ENCODE assay signal across 8 cellular contexts in the genomic region with DNA sequence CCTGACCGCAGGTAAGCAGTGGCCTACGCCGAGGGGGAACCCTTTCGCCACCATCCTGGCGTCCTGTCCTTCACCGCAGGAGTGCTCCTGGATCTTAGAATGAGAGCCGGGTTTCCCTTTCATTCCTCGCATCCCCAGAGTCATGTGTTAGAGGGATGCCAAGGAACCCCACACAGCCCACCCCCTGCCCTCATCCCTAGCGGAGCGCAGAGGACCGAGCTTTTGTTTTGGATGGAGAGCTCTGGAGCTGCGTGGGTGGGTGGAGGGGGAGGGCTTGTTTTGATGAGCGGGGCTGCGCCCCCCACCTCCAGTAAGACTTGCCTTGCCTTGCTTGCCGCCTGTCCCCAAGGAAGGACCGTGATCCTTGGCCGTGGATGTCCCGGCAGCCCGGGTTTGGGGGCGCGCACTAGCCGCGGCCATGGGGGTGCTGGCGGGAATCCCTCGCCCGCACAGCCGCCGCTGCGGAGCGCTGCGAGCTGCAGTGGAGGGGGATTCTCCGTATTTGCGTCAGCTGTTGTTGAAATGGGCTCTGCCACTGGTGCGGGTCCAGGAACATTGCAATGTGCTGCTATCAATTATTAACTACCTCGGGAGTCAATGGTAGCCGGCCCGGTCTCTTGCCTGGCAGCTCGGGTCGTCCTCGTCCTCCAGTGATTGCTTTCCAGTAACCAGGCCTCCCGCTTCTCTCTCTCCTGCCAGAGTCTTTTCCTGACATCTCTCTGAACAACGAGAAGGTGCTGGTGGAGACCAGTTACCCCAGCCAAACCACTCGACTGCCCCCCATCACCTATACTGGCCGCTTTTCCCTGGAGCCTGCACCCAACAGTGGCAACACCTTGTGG. TPM values are rescaled to one million over a fixed set of nuclear protein-coding genes. Genes with fewer than 3 reads are reported as not detected.
A peak's percentile ranks its signal among the peaks of the same experiment; 100 is the strongest.
DNase-seq lines count a peak whose midpoint lies in the region; ATAC-seq and TF ChIP-seq lines count a peak whose summit lies in the region.

No MANE protein-coding gene starts in this region.

- H3K36me3 Mint-ChIP-seq in activated CD4-positive, alpha-beta T cell treated with anti-CD3 and anti-CD28 coated beads, Interleukin-2, amount 10 ng/mL, durations not matched to agents 7 days and 5 days (ENCODE audit: low read depth): no peaks in the 10 kb centered on the region

- TF ChIP-seq CTCF in fibroblast of mammary gland (conservative IDR thresholded peaks at IDR 0.05; ENCODE audit: control insufficient read depth, insufficient read depth, low read depth, low read length) (no peak), GM10248 (IDR thresholded peaks at IDR 0.05; ENCODE audit: control extremely low read depth, extremely low read depth, low read depth, missing control alignments) (no peak), foreskin keratinocyte (conservative IDR thresholded peaks at IDR 0.05) (no peak)

- H3K27ac Mint-ChIP-seq in activated CD4-positive, alpha-beta T cell treated with anti-CD3 and anti-CD28 coated beads, Interleukin-2, amount 10 ng/mL, durations not matched to agents 7 days and 5 days: no peak overlapping the region

- no peaks in the 10 kb centered on the region for H3K9me3 Mint-ChIP-seq in activated CD4-positive, alpha-beta T cell treated with anti-CD3 and anti-CD28 coated beads, Interleukin-2, amount 10 ng/mL, durations not matched to agents 7 days and 5 days

- H3K4me1 Mint-ChIP-seq in activated CD4-positive, alpha-beta T cell treated with anti-CD3 and anti-CD28 coated beads, Interleukin-2, amount 10 ng/mL, durations not matched to agents 7 days and 5 days: peaks cover 18% of the 10 kb centered on the region

- ATAC-seq in foreskin keratinocyte: no peak

- H3K27me3 ChIP-seq in foreskin keratinocyte: no peaks in the 10 kb centered on the region

- DNase-seq in NCI-H2227 (lab: John Stamatoyannopoulos, UW; ENCODE audit: unreplicated experiment) (peak; percentile 47), NCI-H2227 treated with DMSO at 0.1 percent for 48 hours (lab: John Stamatoyannopoulos, UW) (no peak), fibroblast of mammary gland (ENCODE audit: low read depth) (no peak), renal cortical epithelial cell (ENCODE audit: low read depth) (peak; percentile 43), GM10248 (ENCODE audit: extremely low spot score) (no peak), KBM-7 (no peak), foreskin keratinocyte (no peak)
- no peak for DNase-seq in activated CD4-positive, alpha-beta T cell treated with anti-CD3 and anti-CD28 coated beads, Interleukin-2, amount 10 ng/mL, durations not matched to agents 7 days and 5 days

- H3K4me3 ChIP-seq in fibroblast of mammary gland (ENCODE audit: control insufficient read depth, low read depth, low read length): peak overlapping the region; percentile 74

- in situ Hi-C loops in KBM-7 (cut with MboI; ENCODE audit: low pct_unique_long_range_greater_than_20kb, low sequenced_read_pairs): no loop called here

- peak overlapping the region; percentile 85 for H3K4me3 Mint-ChIP-seq in activated CD4-positive, alpha-beta T cell treated with anti-CD3 and anti-CD28 coated beads, Interleukin-2, amount 10 ng/mL, durations not matched to agents 7 days and 5 days

- POLR2A ChIA-PET in activated CD4-positive, alpha-beta T cell treated with anti-CD3 and anti-CD28 coated beads, Interleukin-2, amount 10 ng/mL, durations not matched to agents 7 days and 5 days (lab: Charles Lee): interaction anchor here (0.7 kb wide), 2 partner anchors 10 to 113 kb away, joined by 3 to 9 read pairs; no protein-coding TSS in a partner anchor
- POLR2A ChIA-PET in GM10248 (lab: Yijun Ruan, JAX): interaction anchor here (0.6 to 2.2 kb wide), 23 partner anchors 8 to 1170 kb away, joined by 3 to 16 read pairs (median 7); partner anchors contain the start of genes CDC25C, ETF1, FAM53C and HSPA9

- peaks cover 4% of the 10 kb centered on the region for H3K4me1 ChIP-seq in foreskin keratinocyte

- CTCF ChIA-PET in activated CD4-positive, alpha-beta T cell treated with anti-CD3 and anti-CD28 coated beads, Interleukin-2, amount 10 ng/mL, durations not matched to agents 7 days and 5 days (lab: Charles Lee): interaction anchor here (0.7 to 4.2 kb wide), 10 partner anchors 9 to 619 kb away, joined by 3 to 30 read pairs (median 8); partner anchors contain the start of gene KDM3B
- CTCF ChIA-PET in GM10248 (lab: Yijun Ruan, JAX): interaction anchor here (1.0 to 10.3 kb wide), 5 partner anchors 10 to 114 kb away, joined by 3 to 152 read pairs (median 7); partner anchors contain the start of gene KDM3B

- H3K27me3 Mint-ChIP-seq in activated CD4-positive, alpha-beta T cell treated with anti-CD3 and anti-CD28 coated beads, Interleukin-2, amount 10 ng/mL, durations not matched to agents 7 days and 5 days: peaks cover 18% of the 10 kb centered on the region

- H3K27ac ChIP-seq in foreskin keratinocyte: no peak overlapping the region

RNA-seq across cellular contexts. Expression of gene EGR1, which starts 1.0 kb away (rescaled TPM):
- 1 to 10 TPM in 1 of 2 experiments, under 1 TPM in 1; 0.97 to 1.1 TPM for total RNA-seq in activated CD4-positive, alpha-beta T cell treated with anti-CD3 and anti-CD28 coated beads, Interleukin-2, amount 10 ng/mL, durations not matched to agents 7 days and 5 days
- total RNA-seq in renal cortical epithelial cell: 1.2 and 12.3 TPM in 2 replicates
- total RNA-seq in foreskin keratinocyte: 19.5 and 20.4 TPM in 2 replicates
- polyA plus RNA-seq in foreskin keratinocyte: 18.1 and 27.6 TPM in 2 replicates

RNA-seq across cellular contexts. Expression of gene REEP2, which starts 27.4 kb away (rescaled TPM):
- total RNA-seq in activated CD4-positive, alpha-beta T cell treated with anti-CD3 and anti-CD28 coated beads, Interleukin-2, amount 10 ng/mL, durations not matched to agents 7 days and 5 days: under 1 TPM; 0.62 to 0.77 TPM
- total RNA-seq in renal cortical epithelial cell (2.1 and 7.6 TPM in 2 replicates), foreskin keratinocyte (3.0 TPM in 2 replicates)
- 3.8 and 4.5 TPM in 2 replicates for polyA plus RNA-seq in foreskin keratinocyte

Comparison
In these comparisons a context has a peak if more than half of its experiments do, and no peak if none do; other contexts are left out.
1. DNase-seq: peak in NCI-H2227 (single experiment) and renal cortical epithelial cell (single experiment); none in NCI-H2227 treated with DMSO at 0.1 percent for 48 hours (single experiment), activated CD4-positive, alpha-beta T cell treated with anti-CD3 and anti-CD28 coated beads, Interleukin-2, amount 10 ng/mL, durations not matched to agents 7 days and 5 days (single experiment), fibroblast of mammary gland (single experiment), GM10248 (single experiment), KBM-7 (single experiment) and foreskin keratinocyte (0 of 2).